Comparison of ENCODE assay signal across 27 cellular contexts in the genomic region with DNA sequence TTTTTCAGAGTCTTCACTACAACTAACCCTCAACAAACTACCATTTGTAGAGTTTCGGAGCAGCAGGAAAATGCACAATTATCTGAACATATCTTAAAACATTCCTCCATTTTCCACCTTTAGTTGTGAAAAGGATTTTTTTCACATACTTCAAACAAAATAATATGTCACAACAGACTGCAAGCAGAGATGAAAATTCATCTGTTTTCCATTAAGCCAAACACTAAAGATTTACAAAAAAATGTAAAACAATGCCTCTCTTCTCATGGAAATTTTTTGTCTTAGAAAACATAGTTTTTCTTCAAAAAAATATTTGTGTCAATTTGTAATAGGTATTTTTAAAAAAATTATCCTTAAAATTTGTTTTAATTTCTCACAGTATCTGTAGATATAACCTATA.
"Had no signal": no experiment of that assay in that cellular context is flagged by ENCODE, and none has a peak within 500 bp of the region (broad histone marks: within the 10 kb centered on the region; RNA-seq: fewer than 3 reads in every experiment).

No MANE protein-coding gene starts in this region.

- H3K27me3 ChIP-seq: ascending aorta, body of pancreas, Peyer's patch, SJCRH30 had no signal

- FAIRE-seq: bronchial epithelial cell had no signal

- H3K4me1 Mint-ChIP-seq: activated CD8-positive, alpha-beta memory T cell treated with anti-CD3 and anti-CD28 coated beads, Interleukin-2, amount 10 ng/mL, durations not matched to agents 7 days and 5 days had no signal

- ATAC-seq: activated CD8-positive, alpha-beta memory T cell treated with anti-CD3 and anti-CD28 coated beads, Interleukin-2, amount 10 ng/mL, durations not matched to agents 7 days and 5 days; body of pancreas; WTC11 had no signal

- H3K4me1 ChIP-seq: ascending aorta, Peyer's patch had no signal

- H3K4me3 Mint-ChIP-seq: activated CD8-positive, alpha-beta memory T cell treated with anti-CD3 and anti-CD28 coated beads, Interleukin-2, amount 10 ng/mL, durations not matched to agents 7 days and 5 days; activated naive CD4-positive, alpha-beta T cell treated with anti-CD3 and anti-CD28 coated beads, Interleukin-2, amount 50 U/mL, for 24 hours; activated T-cell treated with anti-CD3 and anti-CD28 coated beads, Interleukin-2, amount 50 U/mL, for 24 hours; activated T-helper 1 cell treated with anti-CD3 and anti-CD28 coated beads, Interleukin-12 subunit alpha, Interleukin-12 subunit beta, Interleukin-2, Interleukin-4 antibody, amounts not matched to agents 30 ng/mL and 10 ng/mL and 1 ng/mL, durations not matched to agents 14 hours and 24 hours and 36 hours; T-helper 1 cell treated with Interleukin-12 subunit alpha and Interleukin-12 subunit beta and Interleukin-4 antibody, amounts not matched to agents 30 μg/mL and 1 μg/mL, for 36 hours; WTC11 had no signal

- H3K27ac ChIP-seq: ascending aorta, body of pancreas, Peyer's patch, RWPE1, SJCRH30 had no signal

- H3K36me3 Mint-ChIP-seq: activated CD8-positive, alpha-beta memory T cell treated with anti-CD3 and anti-CD28 coated beads, Interleukin-2, amount 10 ng/mL, durations not matched to agents 7 days and 5 days had no signal

- H3K27ac Mint-ChIP-seq: activated CD8-positive, alpha-beta memory T cell treated with anti-CD3 and anti-CD28 coated beads, Interleukin-2, amount 10 ng/mL, durations not matched to agents 7 days and 5 days; activated naive CD4-positive, alpha-beta T cell treated with anti-CD3 and anti-CD28 coated beads, Interleukin-2, amount 50 U/mL, for 24 hours; activated T-cell treated with anti-CD3 and anti-CD28 coated beads, Interleukin-2, amount 50 U/mL, for 24 hours; activated T-helper 1 cell treated with anti-CD3 and anti-CD28 coated beads, Interleukin-12 subunit alpha, Interleukin-12 subunit beta, Interleukin-2, Interleukin-4 antibody, amounts not matched to agents 30 ng/mL and 10 ng/mL and 1 ng/mL, durations not matched to agents 14 hours and 24 hours and 36 hours; T-helper 1 cell treated with Interleukin-12 subunit alpha and Interleukin-12 subunit beta and Interleukin-4 antibody, amounts not matched to agents 30 μg/mL and 1 μg/mL, for 36 hours had no signal

- H3K9me3 Mint-ChIP-seq: activated naive CD4-positive, alpha-beta T cell treated with anti-CD3 and anti-CD28 coated beads, Interleukin-2, amount 50 U/mL, for 24 hours; activated T-cell treated with anti-CD3 and anti-CD28 coated beads, Interleukin-2, amount 50 U/mL, for 24 hours; activated T-helper 1 cell treated with anti-CD3 and anti-CD28 coated beads, Interleukin-12 subunit alpha, Interleukin-12 subunit beta, Interleukin-2, Interleukin-4 antibody, amounts not matched to agents 30 ng/mL and 10 ng/mL and 1 ng/mL, durations not matched to agents 14 hours and 24 hours and 36 hours; T-helper 1 cell treated with Interleukin-12 subunit alpha and Interleukin-12 subunit beta and Interleukin-4 antibody, amounts not matched to agents 30 μg/mL and 1 μg/mL, for 36 hours; WTC11 had no signal

- H3K36me3 ChIP-seq: ascending aorta, Peyer's patch, SJCRH30 had no signal

- DNase-seq: activated CD4-positive, alpha-beta T cell treated with anti-CD3 and anti-CD28 coated beads for 48 hours; activated CD4-positive, alpha-beta T cell treated with anti-CD3 and anti-CD28 coated beads, Interleukin-2, amount 50 U/mL, for 4 hours; activated CD4-positive, CD25-positive, alpha-beta regulatory T cell treated with anti-CD3 and anti-CD28 coated beads, Interleukin-2, amount 50 U/mL, for 72 hours; activated CD8-positive, alpha-beta memory T cell treated with anti-CD3 and anti-CD28 coated beads, Interleukin-2, amount 10 ng/mL, durations not matched to agents 7 days and 5 days; activated effector memory CD4-positive, alpha-beta T cell treated with Interleukin-2 at 50 U/mL for 16 hours; activated naive CD4-positive, alpha-beta T cell; activated T-cell treated with anti-CD3 and anti-CD28 coated beads, Interleukin-2, amount 50 U/mL, for 24 hours; amniotic stem cell; body of pancreas; Karpas-422; MM.1S; NCI-H1105; NCI-H1436 treated with DMSO at 0.1 percent for 48 hours; NCI-H187; NCI-H2081; NCI-H510A treated with DMSO at 0.1 percent for 48 hours; NCI-H69; Peyer's patch; Right ventricle myocardium superior; SJCRH30 had no signal

- H3K27me3 Mint-ChIP-seq: activated CD8-positive, alpha-beta memory T cell treated with anti-CD3 and anti-CD28 coated beads, Interleukin-2, amount 10 ng/mL, durations not matched to agents 7 days and 5 days; activated naive CD4-positive, alpha-beta T cell treated with anti-CD3 and anti-CD28 coated beads, Interleukin-2, amount 50 U/mL, for 24 hours; activated T-cell treated with anti-CD3 and anti-CD28 coated beads, Interleukin-2, amount 50 U/mL, for 24 hours had no signal

- H3K4me3 ChIP-seq: ascending aorta, body of pancreas, Peyer's patch, SJCRH30 had no signal
